9 cellular contexts compared by ENCODE assay signal in the genomic region with DNA sequence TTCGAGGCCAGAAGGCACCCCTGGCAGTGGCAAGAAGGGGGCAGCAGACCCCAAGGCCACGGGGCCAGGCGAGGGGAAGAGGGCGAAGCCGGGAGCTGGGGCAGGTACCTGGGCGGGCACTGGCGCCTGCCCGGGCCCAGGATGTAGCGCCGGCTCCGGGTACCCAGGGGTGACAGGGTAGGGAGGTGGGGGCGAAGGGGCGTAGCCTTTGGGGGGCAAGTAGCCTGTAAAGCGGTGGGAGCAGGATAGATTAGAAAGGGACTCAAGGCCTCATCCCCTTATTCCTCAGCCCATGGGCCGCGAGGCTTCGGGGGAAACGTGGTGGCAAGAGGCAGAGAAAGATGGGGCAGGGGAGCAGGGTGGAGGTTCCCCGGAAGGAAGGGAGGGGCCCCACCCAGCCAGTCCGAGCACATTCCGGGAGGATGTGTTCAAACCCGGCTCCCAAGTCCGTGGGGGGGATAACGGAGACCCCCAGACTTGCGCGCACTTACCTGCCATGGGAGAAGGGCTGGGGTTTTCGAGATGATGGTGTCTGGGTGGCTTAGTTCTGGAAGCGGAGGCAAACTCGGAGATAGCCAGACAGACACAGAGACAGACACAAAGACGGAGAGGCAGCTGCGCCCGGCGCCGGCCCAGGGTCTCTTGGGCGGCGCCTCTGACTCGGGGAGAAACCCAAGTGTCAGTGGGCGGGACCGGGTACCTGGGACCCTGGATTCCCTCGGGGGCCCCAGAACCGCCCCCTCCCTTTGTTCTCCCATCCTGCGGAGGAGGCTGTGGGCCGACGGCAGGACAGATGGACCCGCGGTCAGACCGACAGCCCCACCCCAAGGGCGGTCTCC. TPM values are rescaled to one million over a fixed set of nuclear protein-coding genes. Genes with fewer than 3 reads are reported as not detected.
DNase-seq lines count a peak whose midpoint lies in the region; ATAC-seq and TF ChIP-seq lines count a peak whose summit lies in the region.
"Had no signal": no experiment of that assay in that cellular context is flagged by ENCODE, and none has a peak within 500 bp of the region (broad histone marks: within the 10 kb centered on the region; RNA-seq: fewer than 3 reads in every experiment).

No MANE protein-coding gene starts in this region.

- peak overlapping the region; percentile 85 for H3K4me3 ChIP-seq in retinal pigment epithelial cell (ENCODE audit: low read length)

- peak; percentile 29 for TF ChIP-seq CTCF in retinal pigment epithelial cell (conservative IDR thresholded peaks at IDR 0.05; ENCODE audit: low read depth, low read length)

- DNase-seq in NCI-H226 (peak; percentile 10), Right ventricle myocardium superior (no peak), retinal pigment epithelial cell (ENCODE audit: low read depth) (no peak), DMS153 (lab: John Stamatoyannopoulos, UW) (no peak), Ammon's horn (ENCODE audit: low spot score) (no peak)
- DNase-seq in activated T-helper 9 cell treated with anti-CD3 and anti-CD28 coated beads, Interleukin-2, amount 50 U/mL, for 16 hours (ENCODE audit: low read depth), result peak; percentile 45

- peak; percentile 48 for ATAC-seq in GM18505 (IDR thresholded peaks at IDR 0.05; ENCODE audit: unreplicated experiment)
- peak; percentile 43 for ATAC-seq in HG02623 (IDR thresholded peaks at IDR 0.05; ENCODE audit: unreplicated experiment)
- ATAC-seq in Right ventricle myocardium superior (ENCODE audit: poor library complexity), result peak; percentile 20

- no peak for TF ChIP-seq POLR2A in GM18505 (IDR thresholded peaks at IDR 0.05; ENCODE audit: borderline replicate concordance, extremely low read depth, insufficient read depth, insufficient read length)

- intact Hi-C loops in Right ventricle myocardium superior (cut with DNase I), result loop anchor here (5.0 kb wide), 1 partner anchor 37 kb away; the partner anchor contains the start of gene TMEM95

RNA-seq across cellular contexts. Expression of gene PLSCR3, which starts 0.5 kb away (rescaled TPM):
- total RNA-seq in Right ventricle myocardium superior, result 14.0 TPM

RNA-seq across cellular contexts. Expression of gene TMEM256, which starts 10.1 kb away (rescaled TPM):
- total RNA-seq in Right ventricle myocardium superior, result 61.5 TPM

RNA-seq across cellular contexts. Expression of gene TNK1, which starts 12.9 kb away (rescaled TPM):
- 2.1 TPM for total RNA-seq in Right ventricle myocardium superior

RNA-seq across cellular contexts. Expression of gene NLGN2, which starts 13.8 kb away (rescaled TPM):
- 5.8 TPM for total RNA-seq in Right ventricle myocardium superior

RNA-seq across cellular contexts. Expression of gene SPEM1, which starts 26.3 kb away (rescaled TPM):
- total RNA-seq in Right ventricle myocardium superior, result not detected
- total RNA-seq: pulmonary artery endothelial cell had no signal

Comparison
In these comparisons a context has a peak if more than half of its experiments do, and no peak if none do; other contexts are left out.
1. DNase-seq: peak in NCI-H226 (single experiment) and activated T-helper 9 cell treated with anti-CD3 and anti-CD28 coated beads, Interleukin-2, amount 50 U/mL, for 16 hours (single experiment); none in Right ventricle myocardium superior (single experiment), retinal pigment epithelial cell (single experiment), DMS153 (single experiment) and Ammon's horn (single experiment).
2. Peak in every context shown above with its lines, with median percentiles within 50 percentile points of each other: ATAC-seq.